8 cellular contexts compared by ENCODE assay signal in the genomic region with DNA sequence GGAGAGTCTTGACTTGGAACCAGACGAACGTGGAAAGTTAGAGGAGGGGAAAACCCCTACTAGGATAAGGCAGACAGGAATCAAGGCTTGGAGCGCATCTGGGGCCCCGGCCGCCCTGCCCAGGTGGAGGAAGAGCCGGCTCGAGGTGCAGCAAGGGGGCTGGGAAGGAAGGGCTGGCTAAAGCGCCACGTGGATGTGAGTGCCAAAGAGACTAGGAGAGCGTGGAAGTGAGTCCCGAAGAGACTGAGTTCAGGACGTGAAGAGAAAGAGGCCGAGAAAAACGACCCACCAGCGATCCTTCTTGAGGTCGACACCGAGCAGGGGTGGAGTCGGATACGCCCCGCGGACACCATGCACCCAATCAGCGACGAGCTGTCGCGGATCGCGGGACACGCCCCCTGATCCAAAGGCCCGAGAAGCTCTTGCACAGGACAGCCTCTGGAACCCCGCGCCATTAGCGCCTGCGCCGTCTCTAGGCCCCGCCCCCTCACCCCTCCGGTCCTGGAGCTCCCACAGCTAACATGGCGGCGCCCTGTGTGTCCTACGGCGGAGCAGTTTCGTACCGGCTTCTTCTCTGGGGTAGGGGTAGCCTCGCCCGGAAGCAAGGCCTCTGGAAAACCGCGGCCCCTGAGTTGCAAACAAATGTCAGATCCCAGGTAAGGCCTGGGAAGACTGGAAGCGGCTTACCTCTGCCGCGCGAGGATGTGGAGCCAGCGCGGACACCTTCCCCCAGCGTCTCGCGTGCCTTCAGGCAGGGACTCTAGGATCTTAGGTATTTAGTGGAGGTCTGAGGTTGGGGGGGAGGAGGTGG. TPM values are rescaled to one million over a fixed set of nuclear protein-coding genes. Genes with fewer than 3 reads are reported as not detected.
DNase-seq lines count a peak whose midpoint lies in the region; ATAC-seq, FAIRE-seq and TF ChIP-seq lines count a peak whose summit lies in the region.

A gene (plus strand): TSS at position 498 of the 811 bp plus-strand sequence. CDS start 24 bp downstream, at position 522.

- intact Hi-C loops in adrenal gland (cut with DNase I) (no loop called here), heart left ventricle (cut with DNase I) (no loop called here), posterior cingulate gyrus (cut with DNase I) (loop anchor here (5.0 kb wide), 1 partner anchor 90 kb away; no protein-coding TSS in a partner anchor)

- H3K36me3 ChIP-seq in adrenal gland (replicated peaks in 1 of 2): no peaks in the 10 kb centered on the region
- peaks cover 0 to 4% (median 0%) of the 10 kb centered on the region in 9 donors for H3K36me3 ChIP-seq in heart left ventricle
- H3K36me3 ChIP-seq in upper lobe of left lung: no peaks in the 10 kb centered on the region

- DNase-seq in GM12892 (ENCODE audit: insufficient read length) (peak; percentile 83), NCI-H146 (lab: John Stamatoyannopoulos, UW) (peak; percentile 99), T-helper 1 cell (peak; percentile 96 to 98 (median 96)), adrenal gland (peak; percentile 98 to 99 (median 99)), heart left ventricle (peak; percentile 98 to 99 (median 99)), posterior cingulate gyrus (peak; percentile 98 to 100 (median 99)), upper lobe of left lung (peak; percentile 98 to 99)

- H3K4me3 ChIP-seq in adrenal gland: peak within 1 kb of the TSS; percentile 53 to 99 (median 67)
- H3K4me3 ChIP-seq in heart left ventricle: peak within 1 kb of the TSS; percentile 74 to 99 (median 86)
- H3K4me3 ChIP-seq in upper lobe of left lung: peak within 1 kb of the TSS; percentile 75 to 97 (median 91)

- peak; percentile 96 for FAIRE-seq in GM12892 (lab: Jason Lieb, UNC)

- TF ChIP-seq CTCF in adrenal gland (IDR thresholded peaks at IDR 0.05): no peak
- TF ChIP-seq CTCF in heart left ventricle (IDR thresholded peaks at IDR 0.05): peak in 1 of 12 donors; percentile 3
- no peak for TF ChIP-seq CTCF in upper lobe of left lung (IDR thresholded peaks at IDR 0.05)

- H3K27me3 ChIP-seq in adrenal gland (no peaks in the 10 kb centered on the region), heart left ventricle (no peaks in the 10 kb centered on the region), upper lobe of left lung (no peaks in the 10 kb centered on the region)

- no peak for TF ChIP-seq EP300 in upper lobe of left lung (IDR thresholded peaks at IDR 0.05)

- H3K27ac ChIP-seq in adrenal gland (peak within 1 kb of the TSS in 4 of 5 donors; percentile 67 to 79 (median 68)), heart left ventricle (peak within 1 kb of the TSS in 11 of 12 donors; percentile 68 to 91 (median 86)), upper lobe of left lung (peak within 1 kb of the TSS; percentile 73 to 87 (median 85))

- peak; percentile 83 for TF ChIP-seq POLR2A in GM12892 (IDR thresholded peaks at IDR 0.05; ENCODE audit: low read depth, low read length)
- peak in 1 of 2 donors; percentile 62 for TF ChIP-seq POLR2A in adrenal gland (IDR thresholded peaks at IDR 0.05)
- TF ChIP-seq POLR2A in heart left ventricle (IDR thresholded peaks at IDR 0.05): peak in 1 of 2 donors; percentile 49
- peak in 3 of 4 donors; percentile 34 to 70 (median 61) for TF ChIP-seq POLR2A in upper lobe of left lung (IDR thresholded peaks at IDR 0.05)

- 1 to 2% (median 1%) methylated on average over 21 to 55 of the region's 55 CpGs for WGBS in adrenal gland, 4 donors
- 0% methylated on average over 27 to 55 of the region's 55 CpGs for WGBS in heart left ventricle, 4 donors
- WGBS in upper lobe of left lung, 2 donors: 1% methylated on average over 38 to 53 of the region's 55 CpGs

- ATAC-seq in HG02852 (IDR thresholded peaks at IDR 0.05; ENCODE audit: unreplicated experiment) (peak; percentile 100), heart left ventricle (peak; percentile 100), upper lobe of left lung (ENCODE audit: low FRiP score in 2 of 2) (peak; percentile 100)

- H3K9me3 ChIP-seq in adrenal gland (replicated peaks in 1 of 3) (no peaks in the 10 kb centered on the region), heart left ventricle (no peaks in the 10 kb centered on the region), upper lobe of left lung (no peaks in the 10 kb centered on the region)

- H3K4me1 ChIP-seq in adrenal gland (replicated peaks in 1 of 2): peaks cover 5 to 41% of the 10 kb centered on the region in 2 donors
- peaks cover 0 to 30% (median 13%) of the 10 kb centered on the region in 12 donors for H3K4me1 ChIP-seq in heart left ventricle
- peaks cover 6 to 18% (median 13%) of the 10 kb centered on the region in 4 donors for H3K4me1 ChIP-seq in upper lobe of left lung

RNA-seq across cellular contexts. Expression of the gene that starts here (rescaled TPM):
- 32.1 TPM for polyA plus RNA-seq in GM12892 (2012; ENCODE audit: missing spikeins)
- 10 to 100 TPM; 24.1 to 54.0 (median 33.5) TPM for total RNA-seq in adrenal gland
- 10 to 100 TPM; 45.4 to 69.2 (median 59.1) TPM for polyA plus RNA-seq in adrenal gland
- total RNA-seq in heart left ventricle: 10 to 100 TPM; 37.6 to 79.3 (median 62.5) TPM
- 10 to 100 TPM; 63.9 to 92.8 TPM for polyA plus RNA-seq in heart left ventricle
- total RNA-seq in upper lobe of left lung: 10 to 100 TPM; 15.4 to 17.8 (median 17.0) TPM

Comparison
In these comparisons a context has a peak if more than half of its experiments do, and no peak if none do; other contexts are left out.
1. Peak in every context shown above with its lines: DNase-seq, ATAC-seq, H3K4me3 ChIP-seq and H3K27ac ChIP-seq.